In the genomic region with DNA sequence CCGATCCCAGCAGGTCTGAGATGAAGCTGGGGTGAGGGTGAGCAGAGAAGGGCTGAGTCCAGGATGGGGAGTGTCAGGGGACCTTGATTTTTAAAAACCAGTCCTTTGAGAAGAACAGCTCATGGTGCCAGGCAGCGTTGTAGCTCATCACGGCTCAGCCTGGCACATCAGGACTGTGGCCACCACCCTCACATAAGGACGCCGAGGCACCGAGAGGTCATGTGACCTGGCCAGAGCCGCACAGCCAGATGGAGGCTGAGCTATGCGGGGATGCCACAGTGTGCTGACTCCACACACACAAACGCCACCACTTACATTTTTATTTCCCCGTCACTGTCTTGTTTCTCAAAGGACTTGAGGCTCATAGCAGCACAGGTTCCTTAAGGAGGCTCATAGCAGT, we compare ENCODE assay signal across 21 cellular contexts. TPM values are rescaled to one million over a fixed set of nuclear protein-coding genes. Genes with fewer than 3 reads are reported as not detected.
DNase-seq lines count a peak whose midpoint lies in the region; ATAC-seq and TF ChIP-seq lines count a peak whose summit lies in the region.
"Had no signal": no experiment of that assay in that cellular context is flagged by ENCODE, and none has a peak within 500 bp of the region (broad histone marks: within the 10 kb centered on the region; RNA-seq: fewer than 3 reads in every experiment).

No MANE protein-coding gene starts in this region.

- no peaks in the 10 kb centered on the region for H3K9me3 ChIP-seq in testis

- peaks cover 38% of the 10 kb centered on the region for H3K27me3 Mint-ChIP-seq in WTC11 (ENCODE audit: low read depth)

- POLR2A ChIA-PET in WTC11 (lab: Charles Lee) = no interaction called here

- no peak overlapping the region for H3K4me3 Mint-ChIP-seq in WTC11
- no peak overlapping the region for H3K4me3 Mint-ChIP-seq in stimulated activated effector memory CD8-positive, alpha-beta T cell treated with anti-CD3 and anti-CD28 coated beads, Interleukin-12 subunit alpha, Interleukin-12 subunit beta, amount 100 ng/mL, for 72 hours
- H3K4me3 Mint-ChIP-seq: H9, HFFc6 had no signal

- no peak overlapping the region for H3K4me3 ChIP-seq in testis
- H3K4me3 ChIP-seq: GM23248, SK-N-MC had no signal

- peaks cover 4% of the 10 kb centered on the region for H3K36me3 Mint-ChIP-seq in WTC11
- no peaks in the 10 kb centered on the region for H3K36me3 Mint-ChIP-seq in stimulated activated effector memory CD8-positive, alpha-beta T cell treated with anti-CD3 and anti-CD28 coated beads, Interleukin-12 subunit alpha, Interleukin-12 subunit beta, amount 100 ng/mL, for 72 hours

- H3K27ac ChIP-seq in testis = no peak overlapping the region
- H3K27ac ChIP-seq: 22Rv1, GM23248, KMS-11, SK-N-MC had no signal

- no peaks in the 10 kb centered on the region for H3K36me3 ChIP-seq in testis (ENCODE audit: low read depth, missing control alignments)

- WGBS in testis, 2 donors = 84 to 86% methylated on average over 10 of the region's 10 CpGs

- CTCF ChIA-PET in WTC11 (lab: Charles Lee) = interaction anchor here (1.1 to 1.4 kb wide), 3 partner anchors 13 to 132 kb away, joined by 3 to 4 read pairs (median 4); no protein-coding TSS in a partner anchor

- peaks cover 43% of the 10 kb centered on the region for H3K9me3 Mint-ChIP-seq in WTC11
- peaks cover 14% of the 10 kb centered on the region for H3K9me3 Mint-ChIP-seq in stimulated activated effector memory CD8-positive, alpha-beta T cell treated with anti-CD3 and anti-CD28 coated beads, Interleukin-12 subunit alpha, Interleukin-12 subunit beta, amount 100 ng/mL, for 72 hours

- no peak overlapping the region for H3K27ac Mint-ChIP-seq in WTC11
- no peak overlapping the region for H3K27ac Mint-ChIP-seq in stimulated activated effector memory CD8-positive, alpha-beta T cell treated with anti-CD3 and anti-CD28 coated beads, Interleukin-12 subunit alpha, Interleukin-12 subunit beta, amount 100 ng/mL, for 72 hours
- H3K27ac Mint-ChIP-seq: H9, HFFc6 had no signal

- intact Hi-C loops in testis (cut with DNase I; ENCODE audit: low total_unique reads) = no loop called here

- no peak for TF ChIP-seq CTCF in WTC11 (IDR thresholded peaks at IDR 0.05)
- TF ChIP-seq CTCF in testis (IDR thresholded peaks at IDR 0.05) = no peak

- no peak for TF ChIP-seq POLR2A in testis (IDR thresholded peaks at IDR 0.05)

- no peaks in the 10 kb centered on the region for H3K4me1 ChIP-seq in testis

- ATAC-seq in WTC11 (no peak), GM19463 (IDR thresholded peaks at IDR 0.05; ENCODE audit: unreplicated experiment) (no peak)
- no peak for ATAC-seq in stimulated activated effector memory CD8-positive, alpha-beta T cell treated with anti-CD3 and anti-CD28 coated beads, Interleukin-12 subunit alpha, Interleukin-12 subunit beta, amount 100 ng/mL, for 72 hours

- no peaks in the 10 kb centered on the region for H3K27me3 ChIP-seq in testis

- H3K4me1 Mint-ChIP-seq in WTC11 = peaks cover 6% of the 10 kb centered on the region; the same call in 1 of the 2 replicates
- no peaks in the 10 kb centered on the region for H3K4me1 Mint-ChIP-seq in stimulated activated effector memory CD8-positive, alpha-beta T cell treated with anti-CD3 and anti-CD28 coated beads, Interleukin-12 subunit alpha, Interleukin-12 subunit beta, amount 100 ng/mL, for 72 hours

- DNase-seq in activated CD8-positive, alpha-beta memory T cell treated with anti-CD3 and anti-CD28 coated beads, Interleukin-2, amount 50 U/mL, for 48 hours = peak; percentile 18
- no peak for DNase-seq in activated CD8-positive, alpha-beta memory T cell treated with anti-CD3 and anti-CD28 coated beads for 24 hours
- DNase-seq in WTC11 (ENCODE audit: low spot score) (no peak), mesenteric fat pad (ENCODE audit: low spot score) (peak; percentile 49), testis (peak; percentile 8), middle frontal gyrus (ENCODE audit: extremely low spot score, low spot score) (no peak)
- no peak for DNase-seq in stimulated activated effector memory CD8-positive, alpha-beta T cell treated with anti-CD3 and anti-CD28 coated beads, Interleukin-12 subunit alpha, Interleukin-12 subunit beta, amount 100 ng/mL, for 72 hours (ENCODE audit: low spot score in 2 of 2)
- DNase-seq: ACHN, Calu3, DND-41, GM23248, H9, HFFc6, MM.1S, NCI-H2029, NCI-H526 treated with DMSO at 0.1 percent for 48 hours, SIG-M5 had no signal

TF ChIP-seq in WTC11, 78 proteins besides CTCF, POLR2A, EP300 and RAD21:
- TF ChIP-seq, protein P1, sequence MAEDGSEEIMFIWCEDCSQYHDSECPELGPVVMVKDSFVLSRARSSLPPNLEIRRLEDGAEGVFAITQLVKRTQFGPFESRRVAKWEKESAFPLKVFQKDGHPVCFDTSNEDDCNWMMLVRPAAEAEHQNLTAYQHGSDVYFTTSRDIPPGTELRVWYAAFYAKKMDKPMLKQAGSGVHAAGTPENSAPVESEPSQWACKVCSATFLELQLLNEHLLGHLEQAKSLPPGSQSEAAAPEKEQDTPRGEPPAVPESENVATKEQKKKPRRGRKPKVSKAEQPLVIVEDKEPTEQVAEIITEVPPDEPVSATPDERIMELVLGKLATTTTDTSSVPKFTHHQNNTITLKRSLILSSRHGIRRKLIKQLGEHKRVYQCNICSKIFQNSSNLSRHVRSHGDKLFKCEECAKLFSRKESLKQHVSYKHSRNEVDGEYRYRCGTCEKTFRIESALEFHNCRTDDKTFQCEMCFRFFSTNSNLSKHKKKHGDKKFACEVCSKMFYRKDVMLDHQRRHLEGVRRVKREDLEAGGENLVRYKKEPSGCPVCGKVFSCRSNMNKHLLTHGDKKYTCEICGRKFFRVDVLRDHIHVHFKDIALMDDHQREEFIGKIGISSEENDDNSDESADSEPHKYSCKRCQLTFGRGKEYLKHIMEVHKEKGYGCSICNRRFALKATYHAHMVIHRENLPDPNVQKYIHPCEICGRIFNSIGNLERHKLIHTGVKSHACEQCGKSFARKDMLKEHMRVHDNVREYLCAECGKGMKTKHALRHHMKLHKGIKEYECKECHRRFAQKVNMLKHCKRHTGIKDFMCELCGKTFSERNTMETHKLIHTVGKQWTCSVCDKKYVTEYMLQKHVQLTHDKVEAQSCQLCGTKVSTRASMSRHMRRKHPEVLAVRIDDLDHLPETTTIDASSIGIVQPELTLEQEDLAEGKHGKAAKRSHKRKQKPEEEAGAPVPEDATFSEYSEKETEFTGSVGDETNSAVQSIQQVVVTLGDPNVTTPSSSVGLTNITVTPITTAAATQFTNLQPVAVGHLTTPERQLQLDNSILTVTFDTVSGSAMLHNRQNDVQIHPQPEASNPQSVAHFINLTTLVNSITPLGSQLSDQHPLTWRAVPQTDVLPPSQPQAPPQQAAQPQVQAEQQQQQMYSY (CRISPR knock-in tag; IDR thresholded peaks at IDR 0.05) = no peak
- TF ChIP-seq, protein P2, sequence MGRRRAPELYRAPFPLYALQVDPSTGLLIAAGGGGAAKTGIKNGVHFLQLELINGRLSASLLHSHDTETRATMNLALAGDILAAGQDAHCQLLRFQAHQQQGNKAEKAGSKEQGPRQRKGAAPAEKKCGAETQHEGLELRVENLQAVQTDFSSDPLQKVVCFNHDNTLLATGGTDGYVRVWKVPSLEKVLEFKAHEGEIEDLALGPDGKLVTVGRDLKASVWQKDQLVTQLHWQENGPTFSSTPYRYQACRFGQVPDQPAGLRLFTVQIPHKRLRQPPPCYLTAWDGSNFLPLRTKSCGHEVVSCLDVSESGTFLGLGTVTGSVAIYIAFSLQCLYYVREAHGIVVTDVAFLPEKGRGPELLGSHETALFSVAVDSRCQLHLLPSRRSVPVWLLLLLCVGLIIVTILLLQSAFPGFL (CRISPR knock-in tag; IDR thresholded peaks at IDR 0.05; ENCODE audit: borderline replicate concordance) = no peak
- TF ChIP-seq FOXP1 (CRISPR knock-in tag; IDR thresholded peaks at IDR 0.05; ENCODE audit: borderline replicate concordance) (no peak), CREB1 (CRISPR knock-in tag; IDR thresholded peaks at IDR 0.05) (no peak), ELF4 (CRISPR knock-in tag; IDR thresholded peaks at IDR 0.05; ENCODE audit: low read depth) (no peak), NR2C2 (CRISPR knock-in tag; IDR thresholded peaks at IDR 0.05) (no peak), CBFB (CRISPR knock-in tag; IDR thresholded peaks at IDR 0.05; ENCODE audit: low read depth) (no peak), MYBL2 (CRISPR knock-in tag; IDR thresholded peaks at IDR 0.05) (no peak)
- TF ChIP-seq, protein P3, sequence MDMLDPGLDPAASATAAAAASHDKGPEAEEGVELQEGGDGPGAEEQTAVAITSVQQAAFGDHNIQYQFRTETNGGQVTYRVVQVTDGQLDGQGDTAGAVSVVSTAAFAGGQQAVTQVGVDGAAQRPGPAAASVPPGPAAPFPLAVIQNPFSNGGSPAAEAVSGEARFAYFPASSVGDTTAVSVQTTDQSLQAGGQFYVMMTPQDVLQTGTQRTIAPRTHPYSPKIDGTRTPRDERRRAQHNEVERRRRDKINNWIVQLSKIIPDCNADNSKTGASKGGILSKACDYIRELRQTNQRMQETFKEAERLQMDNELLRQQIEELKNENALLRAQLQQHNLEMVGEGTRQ (CRISPR knock-in tag; IDR thresholded peaks at IDR 0.05) = peak; percentile 70

RNA-seq across cellular contexts. Expression of a gene that starts 32.9 kb away (rescaled TPM):
- 26.6 to 29.9 TPM (median 29.2 TPM) in 3 replicates for total RNA-seq in WTC11 (2021)
- 2.0 TPM for total RNA-seq in mesenteric fat pad
- total RNA-seq in testis = 10 to 100 TPM; 19.8 to 31.2 TPM
- polyA plus RNA-seq in testis (ENCODE audit: insufficient read depth, low read depth, low replicate concordance) = 18.5 TPM

RNA-seq across cellular contexts. Expression of a gene that starts 55.0 kb away (rescaled TPM):
- total RNA-seq in WTC11 (2021) (1.2 to 1.7 TPM (median 1.6 TPM) in 3 replicates), mesenteric fat pad (1.1 TPM), testis (1 to 10 TPM; 2.3 to 3.8 TPM)
- polyA plus RNA-seq in testis (ENCODE audit: insufficient read depth, low read depth, low replicate concordance) = 2.6 TPM

Comparison
In these comparisons a context has a peak if more than half of its experiments do, and no peak if none do; other contexts are left out.
1. DNase-seq: peak in activated CD8-positive, alpha-beta memory T cell treated with anti-CD3 and anti-CD28 coated beads, Interleukin-2, amount 50 U/mL, for 48 hours (single experiment), mesenteric fat pad (single experiment) and testis (single experiment); none in activated CD8-positive, alpha-beta memory T cell treated with anti-CD3 and anti-CD28 coated beads for 24 hours (single experiment), WTC11 (single experiment), middle frontal gyrus (single experiment) and stimulated activated effector memory CD8-positive, alpha-beta T cell treated with anti-CD3 and anti-CD28 coated beads, Interleukin-12 subunit alpha, Interleukin-12 subunit beta, amount 100 ng/mL, for 72 hours (0 of 2).